Comparison of ENCODE assay signal across 9 cellular contexts in the genomic region with DNA sequence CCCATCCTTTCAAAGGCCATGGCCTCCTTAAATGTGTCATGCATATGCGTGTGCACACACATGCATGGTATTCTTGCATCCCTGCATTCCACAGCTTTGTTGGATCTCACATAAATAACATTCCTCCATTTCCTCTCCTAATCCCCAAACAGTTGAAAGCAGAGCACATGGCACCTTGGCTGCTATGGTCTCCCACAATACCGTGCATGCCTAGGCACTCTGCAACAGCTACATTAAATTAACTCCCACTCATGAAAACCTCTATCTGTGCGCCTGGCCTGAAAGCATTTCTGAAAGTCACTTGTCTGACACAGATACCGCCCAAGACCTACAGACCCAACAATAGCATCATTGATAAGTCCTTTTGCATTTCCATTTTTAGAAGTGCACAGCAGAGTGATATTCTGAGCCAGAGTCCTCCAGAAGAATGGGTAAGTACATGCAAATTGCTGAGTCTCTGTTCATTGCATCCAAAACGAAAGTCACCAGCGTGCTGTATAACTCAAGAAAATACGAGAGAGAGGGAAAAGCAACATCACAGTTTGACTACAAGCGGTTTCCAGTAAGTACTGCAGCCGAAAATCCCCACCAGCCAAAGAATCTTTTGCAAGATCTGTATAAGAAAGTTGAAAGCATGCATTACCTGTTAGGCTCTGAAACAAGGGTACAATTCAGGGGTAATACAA. TPM values are rescaled to one million over a fixed set of nuclear protein-coding genes. Genes with fewer than 3 reads are reported as not detected.
DNase-seq lines count a peak whose midpoint lies in the region; ATAC-seq, FAIRE-seq and TF ChIP-seq lines count a peak whose summit lies in the region.
"Had no signal": no experiment of that assay in that cellular context is flagged by ENCODE, and none has a peak within 500 bp of the region (broad histone marks: within the 10 kb centered on the region; RNA-seq: fewer than 3 reads in every experiment).

No MANE protein-coding gene starts in this region.

- H3K36me3 Mint-ChIP-seq in endothelial cell (ENCODE audit: low read depth, unreplicated experiment): no peaks in the 10 kb centered on the region

- no peaks in the 10 kb centered on the region for H3K79me2 ChIP-seq in fibroblast of lung (ENCODE audit: control insufficient read depth, insufficient read depth, low read length)

- H3K27ac ChIP-seq in fibroblast of lung (ENCODE audit: insufficient read depth, low read length) (no peak overlapping the region), tibial artery (peak overlapping the region; percentile 89)

- TF ChIP-seq POLR2A in GM12892 (IDR thresholded peaks at IDR 0.05; ENCODE audit: low read depth, low read length): no peak

- H3K27ac Mint-ChIP-seq in endothelial cell (ENCODE audit: unreplicated experiment): no peak overlapping the region

- H3K4me3 ChIP-seq in fibroblast of lung (replicated peaks in 1 of 4; ENCODE audit: control extremely low read depth in 1 of 4, insufficient read depth in 1 of 4, low read depth in 3 of 4, low read length in 4 of 4) (peak overlapping the region in 1 of 4 experiments; percentile 38), tibial artery (peak overlapping the region; percentile 50 to 53)

- H3K4me1 ChIP-seq in fibroblast of lung (ENCODE audit: control insufficient read depth, extremely low read depth, insufficient read depth, low read length): no peaks in the 10 kb centered on the region
- peaks cover 0 to 71% (median 30%) of the 10 kb centered on the region in 4 donors for H3K4me1 ChIP-seq in tibial artery

- H3K4me1 Mint-ChIP-seq in endothelial cell (ENCODE audit: unreplicated experiment): peaks cover 6% of the 10 kb centered on the region

- DNase-seq in GM12892 (ENCODE audit: insufficient read length) (no peak), fibroblast of lung (ENCODE audit: low read depth in 2 of 2) (no peak), tibial artery (no peak), endothelial cell (ENCODE audit: low spot score) (no peak), NCI-H774 (lab: John Stamatoyannopoulos, UW) (no peak), posterior vena cava (ENCODE audit: low spot score) (no peak)

- H3K9me3 Mint-ChIP-seq in endothelial cell (ENCODE audit: unreplicated experiment): no peaks in the 10 kb centered on the region

- H2AFZ ChIP-seq in fibroblast of lung (ENCODE audit: low read length): no peak overlapping the region

- H3K36me3 ChIP-seq in fibroblast of lung (ENCODE audit: control insufficient read depth, insufficient read depth, low read length): no peaks in the 10 kb centered on the region
- no peaks in the 10 kb centered on the region for H3K36me3 ChIP-seq in tibial artery

- ATAC-seq in GM21515 (IDR thresholded peaks at IDR 0.05; ENCODE audit: unreplicated experiment) (peak; percentile 65), HG03575 (IDR thresholded peaks at IDR 0.05; ENCODE audit: extremely low read depth, insufficient number of reproducible peaks, low FRiP score, unreplicated experiment) (peak; percentile 58)

- H4K20me1 ChIP-seq in fibroblast of lung (ENCODE audit: control insufficient read depth, extremely low read depth, insufficient read depth, low read length): no peaks in the 10 kb centered on the region

- H3K27me3 ChIP-seq in fibroblast of lung (ENCODE audit: control insufficient read depth, insufficient read depth, low read length) (no peaks in the 10 kb centered on the region), tibial artery (no peaks in the 10 kb centered on the region)

- H3K9me3 ChIP-seq in fibroblast of lung (ENCODE audit: control insufficient read depth, insufficient read depth, low read depth, low read length) (no peaks in the 10 kb centered on the region), tibial artery (no peaks in the 10 kb centered on the region)

- intact Hi-C loops in tibial artery (cut with DNase I; ENCODE audit: low total_unique reads): no loop called here
- intact Hi-C loops in posterior vena cava (cut with DNase I): no loop called here

- no peak overlapping the region for H3K9ac ChIP-seq in fibroblast of lung (ENCODE audit: insufficient read depth, low read length)

- no peak overlapping the region for H3K4me3 Mint-ChIP-seq in endothelial cell (ENCODE audit: unreplicated experiment)

- H3K27me3 Mint-ChIP-seq in endothelial cell (ENCODE audit: unreplicated experiment): peaks cover 3% of the 10 kb centered on the region

- FAIRE-seq in GM12892 (lab: Jason Lieb, UNC): peak; percentile 98

- no peak for TF ChIP-seq CTCF in fibroblast of lung (conservative IDR thresholded peaks at IDR 0.05 in 1 of 2, IDR thresholded peaks at IDR 0.05 in 1 of 2; ENCODE audit: low read depth in 1 of 2, low read length in 2 of 2)
- TF ChIP-seq CTCF in tibial artery (IDR thresholded peaks at IDR 0.05): peak; percentile 24 to 35
- no peak for TF ChIP-seq CTCF in endothelial cell (IDR thresholded peaks at IDR 0.05; ENCODE audit: unreplicated experiment)

- peak overlapping the region; percentile 46 for H3K4me2 ChIP-seq in fibroblast of lung (ENCODE audit: extremely low read depth, insufficient read depth, low read length)

RNA-seq across cellular contexts. Expression of a gene that starts 0.4 kb away (rescaled TPM):
- 25.2 TPM for polyA plus RNA-seq in GM12892 (2012; ENCODE audit: missing spikeins)
- 0.51 and 0.99 TPM in 2 replicates for total RNA-seq in fibroblast of lung
- 0.91 and 1.5 TPM in 2 replicates for polyA plus RNA-seq in fibroblast of lung
- 0.31 and 0.50 TPM in 2 replicates for polyA plus RNA-seq in fibroblast of lung (2012)
- polyA minus RNA-seq in fibroblast of lung (ENCODE audit: low replicate concordance): not detected in 2 replicates
- total RNA-seq in endothelial cell (ENCODE audit: unreplicated experiment): not detected
- 10 to 100 TPM; 60.0 to 66.5 TPM for total RNA-seq in posterior vena cava
- total RNA-seq: dermis microvascular lymphatic vessel endothelial cell had no signal

RNA-seq across cellular contexts. Expression of a gene that starts 21.2 kb away (rescaled TPM):
- polyA plus RNA-seq in GM12892 (2012; ENCODE audit: missing spikeins): not detected
- total RNA-seq in fibroblast of lung (not detected in 2 replicates), endothelial cell (ENCODE audit: unreplicated experiment) (not detected), posterior vena cava (not detected)
- not detected in 2 replicates for polyA plus RNA-seq in fibroblast of lung
- polyA plus RNA-seq in fibroblast of lung (2012): not detected in 2 replicates
- not detected in 2 replicates for polyA minus RNA-seq in fibroblast of lung (ENCODE audit: low replicate concordance)
- total RNA-seq: dermis microvascular lymphatic vessel endothelial cell had no signal

RNA-seq across cellular contexts. Expression of a gene that starts 48.8 kb away (rescaled TPM):
- polyA plus RNA-seq in GM12892 (2012; ENCODE audit: missing spikeins): not detected
- total RNA-seq in fibroblast of lung (not detected in 2 replicates), endothelial cell (ENCODE audit: unreplicated experiment) (not detected), posterior vena cava (not detected)
- not detected in 2 replicates for polyA plus RNA-seq in fibroblast of lung
- not detected in 2 replicates for polyA plus RNA-seq in fibroblast of lung (2012)
- not detected in 2 replicates for polyA minus RNA-seq in fibroblast of lung (ENCODE audit: low replicate concordance)
- total RNA-seq: dermis microvascular lymphatic vessel endothelial cell had no signal

RNA-seq across cellular contexts. Expression of a gene that starts 50.2 kb away (rescaled TPM):
- 0.57 TPM for polyA plus RNA-seq in GM12892 (2012; ENCODE audit: missing spikeins)
- total RNA-seq in fibroblast of lung (1.5 and 2.3 TPM in 2 replicates), endothelial cell (ENCODE audit: unreplicated experiment) (2.3 TPM), posterior vena cava (1 to 10 TPM in 1 of 2 donors, under 1 TPM in 1; 0.37 to 1.2 TPM)
- polyA plus RNA-seq in fibroblast of lung: 1.3 and 1.4 TPM in 2 replicates
- 0.86 and 0.96 TPM in 2 replicates for polyA plus RNA-seq in fibroblast of lung (2012)
- 2.6 and 4.3 TPM in 2 replicates for polyA minus RNA-seq in fibroblast of lung (ENCODE audit: low replicate concordance)

Comparison
In these comparisons a context has a peak if more than half of its experiments do, and no peak if none do; other contexts are left out.
1. CTCF ChIP-seq: peak in tibial artery (2 of 2); none in fibroblast of lung (0 of 2) and endothelial cell (single experiment).
2. RNA of a gene that starts 0.4 kb away (total RNA-seq): 60.0 to 66.5 TPM in posterior vena cava; 0.51 to 0.99 TPM in fibroblast of lung and not detected in endothelial cell (single experiment); every median in the first group is over 10 times any median in the second.